ENCODE assay signal across 19 cellular contexts in the genomic region with DNA sequence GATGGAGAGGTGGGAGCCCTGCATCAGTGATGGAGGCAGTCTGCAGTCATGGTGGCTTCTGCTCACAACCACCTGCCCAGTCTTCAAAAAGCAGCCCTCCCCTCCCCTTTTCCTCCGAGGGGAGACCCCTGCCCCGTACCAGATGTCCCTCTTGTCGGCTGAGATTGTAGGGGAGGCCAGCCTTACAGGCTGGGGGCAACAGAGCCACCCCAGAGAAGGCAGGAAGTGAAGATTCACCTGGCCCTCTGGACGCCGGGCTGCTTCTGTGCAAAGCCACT. TPM values are rescaled to one million over a fixed set of nuclear protein-coding genes. Genes with fewer than 3 reads are reported as not detected.
"Had no signal": no experiment of that assay in that cellular context is flagged by ENCODE, and none has a peak within 500 bp of the region (broad histone marks: within the 10 kb centered on the region; RNA-seq: fewer than 3 reads in every experiment).

No MANE protein-coding gene starts in this region.

- DNase-seq: activated CD4-positive, alpha-beta T cell treated with anti-CD3 and anti-CD28 coated beads, Interleukin-2, amount 50 U/mL, for 48 hours; amygdala; brain microvascular endothelial cell; effector memory CD8-positive, alpha-beta T cell; hippocampal formation; kidney glomerular epithelial cell; lower lobe of right lung; naive B cell; small intestine; stimulated activated naive B cell treated with anti-CD40 and anti-IgM and Interleukin-4, amounts not matched to agents 10 μg/mL and 1 μg/mL and 100 μg/mL, for 72 hours; substantia nigra; trophoblast cell had no signal

- H3K27me3 Mint-ChIP-seq: effector memory CD8-positive, alpha-beta T cell; naive B cell; stimulated activated naive B cell treated with anti-CD40 and anti-IgM and Interleukin-4, amounts not matched to agents 10 μg/mL and 1 μg/mL and 100 μg/mL, for 72 hours had no signal

- H3K36me3 Mint-ChIP-seq: activated naive CD4-positive, alpha-beta T cell treated with anti-CD3 and anti-CD28 coated beads, Interleukin-2, amount 50 U/mL, for 72 hours had no signal

- H3K27me3 ChIP-seq: brain microvascular endothelial cell had no signal

- H3K27ac ChIP-seq: brain microvascular endothelial cell, epithelial cell of prostate, lower lobe of right lung, neutrophil had no signal

- H3K27ac Mint-ChIP-seq: naive B cell had no signal

- H3K9me3 ChIP-seq: lower lobe of right lung, neutrophil had no signal

- H3K4me3 ChIP-seq: lower lobe of right lung had no signal

- H3K4me3 Mint-ChIP-seq: dendritic cell treated with granulocyte-macrophage colony-stimulating factor and Interleukin-4, amounts not matched to agents 40 ng/mL and 50 ng/mL, for 4 days; effector memory CD8-positive, alpha-beta T cell; naive B cell; stimulated activated naive B cell treated with anti-CD40 and anti-IgM and Interleukin-4, amounts not matched to agents 10 μg/mL and 1 μg/mL and 100 μg/mL, for 72 hours had no signal

- ATAC-seq: activated CD4-positive, CD25-positive, alpha-beta regulatory T cell treated with anti-CD3 and anti-CD28 coated beads, Interleukin-2, amount 50 U/mL, for 24 hours; activated naive CD4-positive, alpha-beta T cell treated with anti-CD3 and anti-CD28 coated beads, Interleukin-2, amount 50 U/mL, for 72 hours; effector memory CD8-positive, alpha-beta T cell; lower lobe of right lung; right cardiac atrium; stimulated activated naive B cell treated with anti-CD40 and anti-IgM and Interleukin-4, amounts not matched to agents 10 μg/mL and 1 μg/mL and 100 μg/mL, for 72 hours had no signal

- H3K9me3 Mint-ChIP-seq: activated naive CD4-positive, alpha-beta T cell treated with anti-CD3 and anti-CD28 coated beads, Interleukin-2, amount 50 U/mL, for 72 hours; dendritic cell treated with granulocyte-macrophage colony-stimulating factor and Interleukin-4, amounts not matched to agents 40 ng/mL and 50 ng/mL, for 4 days; effector memory CD8-positive, alpha-beta T cell; naive B cell; stimulated activated naive B cell treated with anti-CD40 and anti-IgM and Interleukin-4, amounts not matched to agents 10 μg/mL and 1 μg/mL and 100 μg/mL, for 72 hours had no signal

- FAIRE-seq: small intestine had no signal

RNA-seq across cellular contexts. Expression of gene TNFRSF6B, which starts 4.5 kb away (rescaled TPM):
- total RNA-seq: activated naive CD4-positive, alpha-beta T cell treated with anti-CD3 and anti-CD28 coated beads, Interleukin-2, amount 50 U/mL, for 72 hours; T-helper 2 cell treated with Interferon-gamma antibody and Interleukin-4, amounts not matched to agents 100 ng/mL and 5 ng/mL, for 36 hours had no signal
